ENCODE assay signal across 8 cellular contexts in the genomic region with DNA sequence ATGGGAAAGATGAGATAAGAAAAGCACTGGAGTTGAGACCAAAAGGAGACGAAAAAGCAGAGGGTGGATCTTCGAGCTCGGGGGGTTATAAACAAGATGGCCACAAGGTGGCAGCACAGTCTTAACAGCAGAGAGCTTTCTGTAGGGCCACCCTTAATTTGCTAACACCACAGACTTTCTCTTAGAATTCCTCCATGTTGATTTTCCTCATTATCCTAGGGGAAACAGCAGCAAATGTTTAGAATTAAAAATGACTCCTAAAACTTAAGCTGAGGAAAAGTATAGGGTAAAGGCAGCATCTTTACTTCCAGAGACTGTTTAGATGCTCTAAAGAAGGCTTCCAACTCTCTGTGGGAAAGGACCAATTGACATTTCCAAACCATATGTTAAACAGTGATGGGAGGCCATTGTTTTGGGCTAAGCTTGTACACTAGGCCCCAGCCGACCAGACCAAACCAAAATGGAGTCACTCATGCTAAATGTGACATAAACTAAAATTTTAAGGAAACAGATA. TPM values are rescaled to one million over a fixed set of nuclear protein-coding genes. Genes with fewer than 3 reads are reported as not detected.
DNase-seq lines count a peak whose midpoint lies in the region; ATAC-seq lines count a peak whose summit lies in the region.

No MANE protein-coding gene starts in this region.

- H3K36me3 ChIP-seq in effector memory CD4-positive, alpha-beta T cell (ENCODE audit: control insufficient read depth, insufficient read depth, low read length): no peaks in the 10 kb centered on the region
- H3K36me3 ChIP-seq in mesenchymal stem cell (ENCODE audit: control insufficient read depth in 1 of 2, insufficient read depth in 2 of 2, low read depth in 1 of 2, low read length in 2 of 2): no peaks in the 10 kb centered on the region

- H3K27ac Mint-ChIP-seq in activated CD4-positive, alpha-beta memory T cell treated with anti-CD3 and anti-CD28 coated beads, Interleukin-2, amount 10 ng/mL, durations not matched to agents 7 days and 5 days: no peak overlapping the region

- H2AFZ ChIP-seq in mesenchymal stem cell (ENCODE audit: low read depth, low read length): peak overlapping the region; percentile 76

- H3K18ac ChIP-seq in mesenchymal stem cell (ENCODE audit: low read depth in 1 of 2, low read length in 2 of 2): no peak overlapping the region

- H3K9ac ChIP-seq in mesenchymal stem cell (ENCODE audit: low read length): peak overlapping the region; percentile 64

- H2BK120ac ChIP-seq in mesenchymal stem cell (ENCODE audit: low read depth, low read length): no peak overlapping the region

- H3K4ac ChIP-seq in mesenchymal stem cell (ENCODE audit: low read depth in 1 of 2, low read length in 2 of 2): peak overlapping the region in 1 of 2 experiments; percentile 78

- no peaks in the 10 kb centered on the region for H3K9me3 ChIP-seq in effector memory CD4-positive, alpha-beta T cell (ENCODE audit: control insufficient read depth, low read length)
- no peaks in the 10 kb centered on the region for H3K9me3 ChIP-seq in mesenchymal stem cell (ENCODE audit: control insufficient read depth, low read length)

- no peak overlapping the region for H3K14ac ChIP-seq in mesenchymal stem cell (ENCODE audit: low read length in 2 of 2)

- no peak overlapping the region for H4K8ac ChIP-seq in mesenchymal stem cell (ENCODE audit: low read length)

- 3% methylated on average over 4 of the region's 4 CpGs for WGBS in mesenchymal stem cell

- peak; percentile 64 for ATAC-seq in GM18502 (IDR thresholded peaks at IDR 0.05; ENCODE audit: poor library complexity, unreplicated experiment)
- peak; percentile 62 for ATAC-seq in HG03565 (IDR thresholded peaks at IDR 0.05; ENCODE audit: unreplicated experiment)

- peaks cover 3% of the 10 kb centered on the region for H3K79me1 ChIP-seq in mesenchymal stem cell (replicated peaks; ENCODE audit: low read length, poor library complexity, severe bottlenecking)

- POLR2A ChIA-PET in activated CD4-positive, alpha-beta memory T cell treated with anti-CD3 and anti-CD28 coated beads, Interleukin-2, amount 10 ng/mL, durations not matched to agents 7 days and 5 days (lab: Charles Lee): interaction anchor here (0.7 to 2.6 kb wide), 2 partner anchors 260 to 396 kb away, joined by 3 to 17 read pairs; a partner anchor contains a TSS

- no peak overlapping the region for H2BK5ac ChIP-seq in mesenchymal stem cell (ENCODE audit: low read depth, low read length, poor library complexity, severe bottlenecking)

- H3K4me3 Mint-ChIP-seq in activated CD4-positive, alpha-beta memory T cell treated with anti-CD3 and anti-CD28 coated beads, Interleukin-2, amount 10 ng/mL, durations not matched to agents 7 days and 5 days: no peak overlapping the region

- peaks cover 35% of the 10 kb centered on the region for H3K4me1 Mint-ChIP-seq in activated CD4-positive, alpha-beta memory T cell treated with anti-CD3 and anti-CD28 coated beads, Interleukin-2, amount 10 ng/mL, durations not matched to agents 7 days and 5 days

- peaks cover 7% of the 10 kb centered on the region for H3K4me1 ChIP-seq in effector memory CD4-positive, alpha-beta T cell (ENCODE audit: control insufficient read depth, insufficient read depth, low read length, poor library complexity, severe bottlenecking)
- H3K4me1 ChIP-seq in mesenchymal stem cell (ENCODE audit: control insufficient read depth, insufficient read depth, low read depth, low read length): no peaks in the 10 kb centered on the region

- no peaks in the 10 kb centered on the region for H3K36me3 Mint-ChIP-seq in activated CD4-positive, alpha-beta memory T cell treated with anti-CD3 and anti-CD28 coated beads, Interleukin-2, amount 10 ng/mL, durations not matched to agents 7 days and 5 days (ENCODE audit: low read depth)

- DNase-seq in 8988T (peak; percentile 10), NCI-H774 (lab: John Stamatoyannopoulos, UW) (peak; percentile 71), mesenchymal stem cell (peak; percentile 85)
- DNase-seq in activated CD4-positive, alpha-beta memory T cell treated with anti-CD3 and anti-CD28 coated beads, Interleukin-2, amount 10 ng/mL, durations not matched to agents 7 days and 5 days: peak; percentile 70
- DNase-seq in effector memory CD4-positive, alpha-beta T cell: peak; percentile 25 to 51 (median 25)
- peak; percentile 45 to 55 for DNase-seq in stimulated activated CD8-positive, alpha-beta memory T cell treated with anti-CD3 and anti-CD28 coated beads, Interleukin-2, amount 100 ng/mL, for 1 hour (ENCODE audit: low read depth in 2 of 2)

- no peak overlapping the region for H3K4me2 ChIP-seq in mesenchymal stem cell (ENCODE audit: low read length, poor library complexity, severe bottlenecking)

- no peaks in the 10 kb centered on the region for H3K27me3 ChIP-seq in effector memory CD4-positive, alpha-beta T cell (replicated peaks; ENCODE audit: control insufficient read depth, insufficient read depth, low read length, poor library complexity, severe bottlenecking)
- no peaks in the 10 kb centered on the region for H3K27me3 ChIP-seq in mesenchymal stem cell (ENCODE audit: control insufficient read depth in 1 of 2, insufficient read depth in 1 of 2, low read length in 2 of 2)

- H2BK15ac ChIP-seq in mesenchymal stem cell (ENCODE audit: low read depth, poor library complexity, severe bottlenecking): no peak overlapping the region

- no peak overlapping the region for H3K4me3 ChIP-seq in effector memory CD4-positive, alpha-beta T cell (ENCODE audit: insufficient read depth, low read depth, low read length, poor library complexity, severe bottlenecking)
- H3K4me3 ChIP-seq in mesenchymal stem cell (ENCODE audit: insufficient read depth in 1 of 2, low read depth in 1 of 2, low read length in 2 of 2): no peak overlapping the region

- H3K27ac ChIP-seq in effector memory CD4-positive, alpha-beta T cell (ENCODE audit: insufficient read depth, low read length, poor library complexity, severe bottlenecking): no peak overlapping the region
- no peak overlapping the region for H3K27ac ChIP-seq in mesenchymal stem cell (ENCODE audit: low read length, poor library complexity, severe bottlenecking)

- no peak overlapping the region for H2BK12ac ChIP-seq in mesenchymal stem cell (ENCODE audit: low read length in 2 of 2)

- no peaks in the 10 kb centered on the region for H3K9me3 Mint-ChIP-seq in activated CD4-positive, alpha-beta memory T cell treated with anti-CD3 and anti-CD28 coated beads, Interleukin-2, amount 10 ng/mL, durations not matched to agents 7 days and 5 days

- H3K27me3 Mint-ChIP-seq in activated CD4-positive, alpha-beta memory T cell treated with anti-CD3 and anti-CD28 coated beads, Interleukin-2, amount 10 ng/mL, durations not matched to agents 7 days and 5 days: peaks cover 5% of the 10 kb centered on the region

- H3K23ac ChIP-seq in mesenchymal stem cell (ENCODE audit: low read length in 2 of 2): no peak overlapping the region

- CTCF ChIA-PET in activated CD4-positive, alpha-beta memory T cell treated with anti-CD3 and anti-CD28 coated beads, Interleukin-2, amount 10 ng/mL, durations not matched to agents 7 days and 5 days (lab: Charles Lee): interaction anchor here (0.7 to 6.1 kb wide), 34 partner anchors 10 to 1392 kb away, joined by 3 to 122 read pairs (median 4); a partner anchor contains a TSS

- H4K91ac ChIP-seq in mesenchymal stem cell (ENCODE audit: low read length): no peak overlapping the region

- no peak overlapping the region for H2AK5ac ChIP-seq in mesenchymal stem cell (ENCODE audit: low read length, severe bottlenecking)

RNA-seq across cellular contexts. Expression of a gene that starts 2.5 kb away (rescaled TPM):
- not detected for total RNA-seq in activated CD4-positive, alpha-beta memory T cell treated with anti-CD3 and anti-CD28 coated beads, Interleukin-2, amount 10 ng/mL, durations not matched to agents 7 days and 5 days
- not detected for polyA plus RNA-seq in mesenchymal stem cell (2013, experiment 1 of 2)
- polyA plus RNA-seq in mesenchymal stem cell (2013, experiment 2 of 2): not detected

RNA-seq across cellular contexts. Expression of a gene that starts 20.0 kb away (rescaled TPM):
- 100 to 1,000 TPM; 233 to 235 TPM for total RNA-seq in activated CD4-positive, alpha-beta memory T cell treated with anti-CD3 and anti-CD28 coated beads, Interleukin-2, amount 10 ng/mL, durations not matched to agents 7 days and 5 days
- 136 TPM for polyA plus RNA-seq in mesenchymal stem cell (2013, experiment 1 of 2)
- 141 TPM for polyA plus RNA-seq in mesenchymal stem cell (2013, experiment 2 of 2)

Comparison
In these comparisons a context has a peak if more than half of its experiments do, and no peak if none do; other contexts are left out.
1. DNase-seq: peak in every context shown above with its lines; median percentile 85 in mesenchymal stem cell; 71 in NCI-H774; 70 in activated CD4-positive, alpha-beta memory T cell treated with anti-CD3 and anti-CD28 coated beads, Interleukin-2, amount 10 ng/mL, durations not matched to agents 7 days and 5 days; 50 in stimulated activated CD8-positive, alpha-beta memory T cell treated with anti-CD3 and anti-CD28 coated beads, Interleukin-2, amount 100 ng/mL, for 1 hour; 25 in effector memory CD4-positive, alpha-beta T cell; 10 in 8988T.